In the genomic region with DNA sequence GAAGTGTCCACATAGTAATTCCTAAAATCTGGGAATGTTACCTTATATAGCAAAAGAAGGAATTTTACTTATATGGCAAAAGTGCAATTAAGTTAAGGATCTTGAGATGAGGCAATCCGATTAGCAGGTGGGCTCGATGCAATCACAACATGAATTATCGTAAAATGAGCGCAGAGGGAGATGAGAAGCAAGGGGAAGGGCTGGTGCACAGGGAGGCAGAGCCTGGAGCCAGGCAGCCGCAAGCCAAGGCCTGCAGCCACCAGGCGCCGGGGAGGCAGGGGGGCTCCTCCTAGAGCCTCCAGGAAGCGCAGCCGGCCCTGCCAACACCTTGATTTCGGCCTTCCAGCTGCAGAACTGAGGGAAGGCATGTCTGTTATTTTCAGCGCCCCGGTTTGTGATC, we compare ENCODE assay signal across 20 cellular contexts.
DNase-seq lines count a peak whose midpoint lies in the region; ATAC-seq and TF ChIP-seq lines count a peak whose summit lies in the region.
"Had no signal": no experiment of that assay in that cellular context is flagged by ENCODE, and none has a peak within 500 bp of the region (broad histone marks: within the 10 kb centered on the region; RNA-seq: fewer than 3 reads in every experiment).

No MANE protein-coding gene starts in this region.

- H3K4me1 ChIP-seq in RWPE2 (ENCODE audit: insufficient read depth, poor library complexity, severe bottlenecking) = peaks cover 52% of the 10 kb centered on the region
- peaks cover 21% of the 10 kb centered on the region for H3K4me1 ChIP-seq in hepatocyte (ENCODE audit: insufficient read depth)
- H3K4me1 ChIP-seq in thymus (ENCODE audit: control insufficient read depth, insufficient read depth, low read length) = no peaks in the 10 kb centered on the region

- H3K79me2 ChIP-seq in hepatocyte = no peaks in the 10 kb centered on the region

- WGBS in hepatocyte (ENCODE audit: low lambda C conversion rate, missing lambda C conversion rate) = 92% methylated on average over 12 of the region's 12 CpGs
- WGBS in thymus = 95% methylated on average over 12 of the region's 12 CpGs

- H3K36me3 ChIP-seq in RWPE2 (ENCODE audit: low read depth) = peaks cover 13% of the 10 kb centered on the region; the same call in 1 of the 2 replicates
- H3K36me3 ChIP-seq in hepatocyte (replicated peaks; ENCODE audit: insufficient read depth, low read depth) = no peaks in the 10 kb centered on the region
- H3K36me3 ChIP-seq in thymus (ENCODE audit: control insufficient read depth, insufficient read depth) = no peaks in the 10 kb centered on the region

- no peaks in the 10 kb centered on the region for H4K20me1 ChIP-seq in hepatocyte (ENCODE audit: insufficient read depth, poor library complexity, severe bottlenecking)

- no peak overlapping the region for H3K4me3 ChIP-seq in RWPE2 (ENCODE audit: severe bottlenecking)
- H3K4me3 ChIP-seq in hepatocyte = no peak overlapping the region
- H3K4me3 ChIP-seq in thymus (ENCODE audit: low read length) = no peak overlapping the region

- no peaks in the 10 kb centered on the region for H3K9me2 ChIP-seq in hepatocyte (replicated peaks; ENCODE audit: insufficient read depth)

- no peak for ATAC-seq in RWPE2 (ENCODE audit: low read depth)
- ATAC-seq in HG02981 (IDR thresholded peaks at IDR 0.05; ENCODE audit: unreplicated experiment) = no peak

- no peak overlapping the region for H3K4me2 ChIP-seq in hepatocyte

- DNase-seq in DMS79 treated with DMSO at 0.1 percent for 48 hours (lab: John Stamatoyannopoulos, UW) (peak; percentile 20), DMS79 (lab: John Stamatoyannopoulos, UW) (no peak), RWPE2 (ENCODE audit: low spot score) (no peak), hepatocyte (ENCODE audit: low spot score) (no peak), NCI-H82 (lab: John Stamatoyannopoulos, UW) (no peak), OCI-M1 (lab: John Stamatoyannopoulos, UW) (no peak)
- DNase-seq: DND-41; GF-D8; HCEC 1CT; MV-4-11; NCI-H1417 treated with DMSO at 0.1 percent for 48 hours; NCI-H2029; NCI-H524 treated with DMSO at 0.1 percent for 48 hours; NK-92 treated with Interleukin-12 subunit alpha and Interleukin-12 subunit beta, amount 100 ng/mL, for 24 hours; SHP77 had no signal

- no peaks in the 10 kb centered on the region for H3K27me3 ChIP-seq in RWPE2 (ENCODE audit: insufficient read depth, poor library complexity, severe bottlenecking)
- H3K27me3 ChIP-seq in hepatocyte = no peaks in the 10 kb centered on the region
- no peaks in the 10 kb centered on the region for H3K27me3 ChIP-seq in thymus (ENCODE audit: control insufficient read depth, insufficient read depth)

- H3K9me3 ChIP-seq in RWPE2 (ENCODE audit: severe bottlenecking) (no peaks in the 10 kb centered on the region), hepatocyte (ENCODE audit: low read depth) (no peaks in the 10 kb centered on the region), thymus (ENCODE audit: control insufficient read depth) (no peaks in the 10 kb centered on the region)
- H3K9me3 ChIP-seq: Caco-2 had no signal

- no peak for TF ChIP-seq CTCF in RWPE2 (IDR thresholded peaks at IDR 0.05; ENCODE audit: poor library complexity, severe bottlenecking)
- no peak for TF ChIP-seq CTCF in hepatocyte (IDR thresholded peaks at IDR 0.05; ENCODE audit: poor library complexity)

- peak overlapping the region; percentile 72 for H3K27ac ChIP-seq in RWPE2 (ENCODE audit: poor library complexity, severe bottlenecking)
- peak overlapping the region; percentile 15 for H3K27ac ChIP-seq in hepatocyte
- peak overlapping the region; percentile 62 for H3K27ac ChIP-seq in thymus (ENCODE audit: low read depth)
- H3K27ac ChIP-seq: 22Rv1, C4-2B had no signal

- no peak overlapping the region for H2AFZ ChIP-seq in hepatocyte

Comparison
In these comparisons a context has a peak if more than half of its experiments do, and no peak if none do; other contexts are left out.
1. H3K27ac ChIP-seq: peak in every context shown above with its lines; median percentile 72 in RWPE2; 62 in thymus; 15 in hepatocyte.